9 cellular contexts compared by ENCODE assay signal in genomic region chr14:71206766-71207371, GRCh38.
DNase-seq lines count a peak whose midpoint lies in the region; ATAC-seq, FAIRE-seq and TF ChIP-seq lines count a peak whose summit lies in the region.
"Had no signal": no experiment of that assay in that cellular context is flagged by ENCODE, and none has a peak within 500 bp of the region (broad histone marks: within the 10 kb centered on the region; RNA-seq: fewer than 3 reads in every experiment).

No MANE protein-coding gene starts in this region.

- H3K9me3 ChIP-seq in ascending aorta, result no peaks in the 10 kb centered on the region
- H3K9me3 ChIP-seq in left ventricle myocardium inferior (replicated peaks), result no peaks in the 10 kb centered on the region

- intact Hi-C loops in ascending aorta (cut with DNase I) (no loop called here), left ventricle myocardium inferior (cut with micrococcal nuclease) (no loop called here)
- intact Hi-C loops in activated CD4-positive, alpha-beta T cell treated with anti-CD3 and anti-CD28 coated beads, Interleukin-2, amount 10 ng/mL, durations not matched to agents 24 days and 14 days (cut with micrococcal nuclease), result no loop called here

- H3K4me1 ChIP-seq in ascending aorta (peaks cover 0 to 5% of the 10 kb centered on the region in 2 donors), left ventricle myocardium inferior (peaks cover 13% of the 10 kb centered on the region)

- H3K4me1 Mint-ChIP-seq in activated CD4-positive, alpha-beta T cell treated with anti-CD3 and anti-CD28 coated beads, Interleukin-2, amount 10 ng/mL, durations not matched to agents 24 days and 14 days, result no peaks in the 10 kb centered on the region

- ATAC-seq in HG03378 (IDR thresholded peaks at IDR 0.05; ENCODE audit: unreplicated experiment), result no peak

- no peak overlapping the region for H3K27ac Mint-ChIP-seq in activated CD4-positive, alpha-beta T cell treated with anti-CD3 and anti-CD28 coated beads, Interleukin-2, amount 10 ng/mL, durations not matched to agents 24 days and 14 days

- no peak overlapping the region for H3K4me3 Mint-ChIP-seq in activated CD4-positive, alpha-beta T cell treated with anti-CD3 and anti-CD28 coated beads, Interleukin-2, amount 10 ng/mL, durations not matched to agents 24 days and 14 days

- H3K9me3 Mint-ChIP-seq in activated CD4-positive, alpha-beta T cell treated with anti-CD3 and anti-CD28 coated beads, Interleukin-2, amount 10 ng/mL, durations not matched to agents 24 days and 14 days, result no peaks in the 10 kb centered on the region

- no peaks in the 10 kb centered on the region for H3K36me3 Mint-ChIP-seq in activated CD4-positive, alpha-beta T cell treated with anti-CD3 and anti-CD28 coated beads, Interleukin-2, amount 10 ng/mL, durations not matched to agents 24 days and 14 days (ENCODE audit: low read depth)

- TF ChIP-seq CTCF in ascending aorta (IDR thresholded peaks at IDR 0.05) (no peak), left ventricle myocardium inferior (IDR thresholded peaks at IDR 0.05; ENCODE audit: borderline replicate concordance) (no peak)

- H3K4me3 ChIP-seq in ascending aorta, result no peak overlapping the region
- H3K4me3 ChIP-seq in left ventricle myocardium inferior, result no peak overlapping the region
- H3K4me3 ChIP-seq: BLaER1 treated with 17β-estradiol and CSF1 and Interleukin-3, amounts not matched to agents 10 nM and 100 nM had no signal

- H3K27ac ChIP-seq in ascending aorta, result peak overlapping the region; percentile 3 to 8
- peak overlapping the region; percentile 61 for H3K27ac ChIP-seq in left ventricle myocardium inferior (replicated peaks)
- H3K27ac ChIP-seq: BLaER1 treated with 17β-estradiol and CSF1 and Interleukin-3, amounts not matched to agents 10 nM and 100 nM had no signal

- peak; percentile 85 for FAIRE-seq in urothelium cell line (lab: Jason Lieb, UNC)

- peak; percentile 56 for DNase-seq in NCI-H2171 treated with DMSO at 0.1 percent for 48 hours (lab: John Stamatoyannopoulos, UW)
- DNase-seq in NCI-H2171 (lab: John Stamatoyannopoulos, UW), result no peak
- DNase-seq in ascending aorta (ENCODE audit: low spot score in 2 of 2), result peak; percentile 33 to 83
- peak; percentile 55 for DNase-seq in left ventricle myocardium inferior
- DNase-seq in urothelium cell line (ENCODE audit: low spot score), result peak; percentile 92
- DNase-seq in activated CD4-positive, alpha-beta T cell treated with anti-CD3 and anti-CD28 coated beads, Interleukin-2, amount 10 ng/mL, durations not matched to agents 24 days and 14 days, result no peak
- DNase-seq in NCI-H128 (lab: John Stamatoyannopoulos, UW; ENCODE audit: unreplicated experiment), result no peak

- H3K27me3 Mint-ChIP-seq in activated CD4-positive, alpha-beta T cell treated with anti-CD3 and anti-CD28 coated beads, Interleukin-2, amount 10 ng/mL, durations not matched to agents 24 days and 14 days, result peaks cover 6% of the 10 kb centered on the region

- no peaks in the 10 kb centered on the region for H3K27me3 ChIP-seq in ascending aorta
- no peaks in the 10 kb centered on the region for H3K27me3 ChIP-seq in left ventricle myocardium inferior (ENCODE audit: low read depth)
- H3K27me3 ChIP-seq: BLaER1 treated with 17β-estradiol and CSF1 and Interleukin-3, amounts not matched to agents 10 nM and 100 nM had no signal

- H3K36me3 ChIP-seq in ascending aorta (no peaks in the 10 kb centered on the region), left ventricle myocardium inferior (no peaks in the 10 kb centered on the region)
- H3K36me3 ChIP-seq: BLaER1 treated with 17β-estradiol and CSF1 and Interleukin-3, amounts not matched to agents 10 nM and 100 nM had no signal

Comparison
In these comparisons a context has a peak if more than half of its experiments do, and no peak if none do; other contexts are left out.
1. DNase-seq: peak in NCI-H2171 treated with DMSO at 0.1 percent for 48 hours (single experiment), ascending aorta (2 of 2), left ventricle myocardium inferior (single experiment) and urothelium cell line (single experiment); none in NCI-H2171 (single experiment), activated CD4-positive, alpha-beta T cell treated with anti-CD3 and anti-CD28 coated beads, Interleukin-2, amount 10 ng/mL, durations not matched to agents 24 days and 14 days (single experiment) and NCI-H128 (single experiment).